23 cellular contexts compared by ENCODE assay signal in the genomic region with DNA sequence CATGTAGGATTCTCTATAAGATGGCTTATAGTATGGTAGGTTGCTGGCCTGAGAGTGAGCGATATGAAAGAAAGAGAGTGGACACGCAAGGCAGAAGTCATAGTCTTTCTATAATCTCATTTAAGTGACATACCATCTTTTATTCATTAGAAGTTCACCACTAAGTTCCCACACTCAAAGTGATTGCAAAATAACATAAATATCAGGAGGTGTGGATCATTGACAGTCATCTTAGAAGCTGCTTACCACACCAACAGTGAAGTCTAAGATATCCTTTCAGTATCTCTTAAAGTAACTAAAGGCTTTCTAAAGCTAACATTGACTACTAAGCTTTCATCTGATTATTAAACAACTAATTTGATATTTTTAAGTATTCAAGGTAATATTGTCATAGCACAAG. TPM values are rescaled to one million over a fixed set of nuclear protein-coding genes. Genes with fewer than 3 reads are reported as not detected.
A peak's percentile ranks its signal among the peaks of the same experiment; 100 is the strongest.
DNase-seq lines count a peak whose midpoint lies in the region; ATAC-seq and TF ChIP-seq lines count a peak whose summit lies in the region.
"Had no signal": no experiment of that assay in that cellular context is flagged by ENCODE, and none has a peak within 500 bp of the region (broad histone marks: within the 10 kb centered on the region; RNA-seq: fewer than 3 reads in every experiment).

No MANE protein-coding gene starts in this region.

- no peak overlapping the region for H3K4me2 ChIP-seq in smooth muscle cell
- H3K4me2 ChIP-seq: SK-N-SH had no signal

- H3K27me3 Mint-ChIP-seq in activated T-cell treated with anti-CD3 and anti-CD28 coated beads, Interleukin-2, amount 50 U/mL, for 72 hours (ENCODE audit: low read depth) = no peaks in the 10 kb centered on the region
- H3K27me3 Mint-ChIP-seq: CD8-positive, alpha-beta memory T cell had no signal

- H4K20me1 ChIP-seq in smooth muscle cell (ENCODE audit: low read depth) = no peaks in the 10 kb centered on the region

- H3K27ac ChIP-seq in smooth muscle cell (ENCODE audit: low read depth) = no peak overlapping the region

- H3F3A ChIP-seq in smooth muscle cell (ENCODE audit: low read depth) = no peaks in the 10 kb centered on the region

- H3K36me3 Mint-ChIP-seq in activated T-cell treated with anti-CD3 and anti-CD28 coated beads, Interleukin-2, amount 50 U/mL, for 72 hours (ENCODE audit: insufficient read depth in 2 of 2) = no peaks in the 10 kb centered on the region
- H3K36me3 Mint-ChIP-seq: CD14-positive monocyte; CD8-positive, alpha-beta memory T cell had no signal

- DNase-seq in AG10803 (ENCODE audit: low read depth) = peak; percentile 52
- DNase-seq in amniotic epithelial cell (ENCODE audit: low read depth) = peak; percentile 23
- DNase-seq in fibroblast of peridontal ligament (ENCODE audit: extremely low read depth) = peak; percentile 32
- no peak for DNase-seq in smooth muscle cell (lab: John Stamatoyannopoulos, UW; ENCODE audit: unreplicated experiment)
- DNase-seq in NCI-H446 (lab: John Stamatoyannopoulos, UW) = no peak
- no peak for DNase-seq in AML-193 (lab: John Stamatoyannopoulos, UW)
- DNase-seq in activated T-cell treated with anti-CD3 and anti-CD28 coated beads, Interleukin-2, amount 50 U/mL, for 72 hours = no peak
- DNase-seq: BE2C; CD8-positive, alpha-beta memory T cell; DMS 273 treated with DMSO at 0.1 percent for 48 hours; DMS79; EL; GDM1; KBM-7; MG63; NCI-H1105 treated with DMSO at 0.1 percent for 48 hours; NCI-H146; NCI-H1930; NCI-H2107; NCI-H524 treated with DMSO at 0.1 percent for 48 hours; NCI-H774; SK-N-SH had no signal

- no peak overlapping the region for H3K9ac ChIP-seq in smooth muscle cell (ENCODE audit: low read depth)
- H3K9ac ChIP-seq: SK-N-SH had no signal

- no peak for ATAC-seq in activated T-cell treated with anti-CD3 and anti-CD28 coated beads, Interleukin-2, amount 50 U/mL, for 72 hours (replicated peaks in 1 of 2)

- H3K4me1 ChIP-seq in smooth muscle cell (ENCODE audit: low read depth) = no peaks in the 10 kb centered on the region
- H3K4me1 ChIP-seq: BE2C had no signal

- H3K79me2 ChIP-seq in smooth muscle cell (ENCODE audit: low read depth) = no peaks in the 10 kb centered on the region

- no peaks in the 10 kb centered on the region for H3K9me3 ChIP-seq in smooth muscle cell (replicated peaks; ENCODE audit: low read depth)
- H3K9me3 ChIP-seq: BE2C, MG63, SK-N-SH had no signal

- H2AFZ ChIP-seq in smooth muscle cell (ENCODE audit: low read depth) = peak overlapping the region; percentile 5

- H3K36me3 ChIP-seq in smooth muscle cell (ENCODE audit: low read depth) = no peaks in the 10 kb centered on the region
- H3K36me3 ChIP-seq: BE2C, MG63 had no signal

- 85% methylated on average over 2 of the region's 2 CpGs for WGBS in smooth muscle cell (ENCODE audit: low lambda C conversion rate)

- H3K4me1 Mint-ChIP-seq in activated T-cell treated with anti-CD3 and anti-CD28 coated beads, Interleukin-2, amount 50 U/mL, for 72 hours (ENCODE audit: low read depth) = no peaks in the 10 kb centered on the region
- H3K4me1 Mint-ChIP-seq: CD14-positive monocyte; CD8-positive, alpha-beta memory T cell had no signal

- H3K9me3 Mint-ChIP-seq in activated T-cell treated with anti-CD3 and anti-CD28 coated beads, Interleukin-2, amount 50 U/mL, for 72 hours = no peaks in the 10 kb centered on the region

- H3K4me3 Mint-ChIP-seq in activated T-cell treated with anti-CD3 and anti-CD28 coated beads, Interleukin-2, amount 50 U/mL, for 72 hours = no peak overlapping the region
- H3K4me3 Mint-ChIP-seq: CD14-positive monocyte; CD8-positive, alpha-beta memory T cell had no signal

- no peak overlapping the region for H3K27ac Mint-ChIP-seq in activated T-cell treated with anti-CD3 and anti-CD28 coated beads, Interleukin-2, amount 50 U/mL, for 72 hours
- H3K27ac Mint-ChIP-seq: CD14-positive monocyte; CD8-positive, alpha-beta memory T cell had no signal

- no peak overlapping the region for H3K4me3 ChIP-seq in AG10803 (ENCODE audit: low read length)
- no peak overlapping the region for H3K4me3 ChIP-seq in smooth muscle cell
- H3K4me3 ChIP-seq: MG63 had no signal

- no peak for TF ChIP-seq CTCF in AG10803 (conservative IDR thresholded peaks at IDR 0.05; ENCODE audit: low read length)
- TF ChIP-seq CTCF in smooth muscle cell (IDR thresholded peaks at IDR 0.05; ENCODE audit: borderline replicate concordance, insufficient read depth, poor library complexity, severe bottlenecking) = no peak

- H3K27me3 ChIP-seq in smooth muscle cell (ENCODE audit: low read depth) = no peaks in the 10 kb centered on the region
- H3K27me3 ChIP-seq: BE2C, MG63 had no signal

RNA-seq across cellular contexts. Expression of gene GNAI1, which starts 36.9 kb away (rescaled TPM):
- 204 and 226 TPM in 2 replicates for total RNA-seq in smooth muscle cell
- 183 and 223 TPM in 2 replicates for polyA plus RNA-seq in smooth muscle cell
- total RNA-seq in activated T-cell treated with anti-CD3 and anti-CD28 coated beads, Interleukin-2, amount 50 U/mL, for 72 hours = 1 to 10 TPM; 4.0 to 4.4 TPM

Comparison
In these comparisons a context has a peak if more than half of its experiments do, and no peak if none do; other contexts are left out.
1. DNase-seq: peak in AG10803 (single experiment), amniotic epithelial cell (single experiment) and fibroblast of peridontal ligament (single experiment); none in smooth muscle cell (single experiment), NCI-H446 (0 of 2), AML-193 (0 of 2) and activated T-cell treated with anti-CD3 and anti-CD28 coated beads, Interleukin-2, amount 50 U/mL, for 72 hours (0 of 2).
2. RNA of gene GNAI1, which starts 36.9 kb away (total RNA-seq): 204 to 226 TPM in smooth muscle cell; 4.0 to 4.4 TPM in activated T-cell treated with anti-CD3 and anti-CD28 coated beads, Interleukin-2, amount 50 U/mL, for 72 hours; every median in the first group is over 10 times any median in the second.